Comparison of ENCODE assay signal across 18 cellular contexts in the genomic region with DNA sequence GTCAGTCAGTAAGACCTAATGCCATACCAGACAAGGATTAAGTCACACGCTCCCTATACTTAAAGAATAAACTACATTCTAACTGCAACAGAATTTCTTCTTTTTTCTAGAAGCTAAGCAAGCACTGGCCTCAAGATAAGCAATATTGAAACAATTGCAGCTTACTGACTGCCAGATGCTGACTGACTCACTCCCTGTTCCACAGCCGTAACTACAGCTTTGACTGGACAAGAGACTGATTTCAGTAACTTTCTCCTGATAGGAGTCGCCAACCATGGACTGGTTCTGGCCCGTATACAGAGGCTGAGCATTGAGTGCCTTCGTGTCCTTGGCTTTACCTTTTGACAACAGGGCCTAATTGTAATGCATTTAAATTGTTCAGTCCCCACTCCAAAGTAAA.
DNase-seq lines count a peak whose midpoint lies in the region; ATAC-seq, FAIRE-seq and TF ChIP-seq lines count a peak whose summit lies in the region.
"Had no signal": no experiment of that assay in that cellular context is flagged by ENCODE, and none has a peak within 500 bp of the region (broad histone marks: within the 10 kb centered on the region; RNA-seq: fewer than 3 reads in every experiment).

No MANE protein-coding gene starts in this region.

- no peaks in the 10 kb centered on the region for H3K4me1 Mint-ChIP-seq in activated CD8-positive, alpha-beta T cell treated with anti-CD3 and anti-CD28 coated beads for 36 hours (ENCODE audit: low read depth)
- H3K4me1 Mint-ChIP-seq in activated CD8-positive, alpha-beta T cell treated with anti-CD3 and anti-CD28 coated beads, Interleukin-2, amount 10 ng/mL, durations not matched to agents 7 days and 5 days (ENCODE audit: low read depth), result no peaks in the 10 kb centered on the region

- no peak for ATAC-seq in activated CD8-positive, alpha-beta T cell treated with anti-CD3 and anti-CD28 coated beads for 36 hours
- no peak for ATAC-seq in activated CD8-positive, alpha-beta T cell treated with anti-CD3 and anti-CD28 coated beads, Interleukin-2, amount 10 ng/mL, durations not matched to agents 7 days and 5 days
- ATAC-seq: left colon; naive thymus-derived CD4-positive, alpha-beta T cell; SK-N-SH treated with all-trans-retinoic acid at 6 μM for 48 hours had no signal

- H3K9me3 Mint-ChIP-seq in activated CD8-positive, alpha-beta T cell treated with anti-CD3 and anti-CD28 coated beads for 36 hours, result no peaks in the 10 kb centered on the region
- no peaks in the 10 kb centered on the region for H3K9me3 Mint-ChIP-seq in activated CD8-positive, alpha-beta T cell treated with anti-CD3 and anti-CD28 coated beads, Interleukin-2, amount 10 ng/mL, durations not matched to agents 7 days and 5 days (ENCODE audit: insufficient read depth)
- H3K9me3 Mint-ChIP-seq: activated T-helper 2 cell treated with anti-CD3 and anti-CD28 coated beads, Interferon-gamma antibody, Interleukin-2, Interleukin-4, amounts not matched to agents 10 μg/mL and 5 μg/mL and 100 μg/mL, durations not matched to agents 14 hours and 24 hours and 36 hours; naive thymus-derived CD4-positive, alpha-beta T cell had no signal

- peak; percentile 4 for DNase-seq in activated CD8-positive, alpha-beta T cell treated with anti-CD3 and anti-CD28 coated beads for 36 hours
- DNase-seq in activated CD8-positive, alpha-beta T cell treated with anti-CD3 and anti-CD28 coated beads, Interleukin-2, amount 10 ng/mL, durations not matched to agents 7 days and 5 days, result no peak
- DNase-seq in HTR-8/SVneo (ENCODE audit: insufficient read length, low spot score) (no peak), choroid plexus epithelial cell (ENCODE audit: low read depth) (peak; percentile 69), osteoblast (ENCODE audit: insufficient read length, low spot score, missing footprints) (peak; percentile 84), SIG-M5 treated with dmso at 0.1 percent for 504 hours (lab: John Stamatoyannopoulos, UW; ENCODE audit: unreplicated experiment) (no peak), KG1 (lab: John Stamatoyannopoulos, UW) (no peak), posterior vena cava (ENCODE audit: low spot score) (no peak)
- DNase-seq: ACHN; caudate nucleus; hippocampal formation; left colon; naive thymus-derived CD4-positive, alpha-beta T cell; NCI-H1417 treated with DMSO at 0.1 percent for 48 hours; retina had no signal

- no peaks in the 10 kb centered on the region for H3K27me3 Mint-ChIP-seq in activated CD8-positive, alpha-beta T cell treated with anti-CD3 and anti-CD28 coated beads for 36 hours
- no peaks in the 10 kb centered on the region for H3K27me3 Mint-ChIP-seq in activated CD8-positive, alpha-beta T cell treated with anti-CD3 and anti-CD28 coated beads, Interleukin-2, amount 10 ng/mL, durations not matched to agents 7 days and 5 days (ENCODE audit: low read depth)
- H3K27me3 Mint-ChIP-seq: naive thymus-derived CD4-positive, alpha-beta T cell had no signal

- intact Hi-C loops in activated CD8-positive, alpha-beta T cell treated with anti-CD3 and anti-CD28 coated beads for 36 hours (cut with micrococcal nuclease), result no loop called here
- intact Hi-C loops in posterior vena cava (cut with DNase I), result loop anchor here in 1 of 2 donors (5.0 kb wide), 1 partner anchor 1521 kb away; no protein-coding TSS in a partner anchor

- no peak overlapping the region for H3K4me2 ChIP-seq in osteoblast (ENCODE audit: insufficient read depth, low read length)
- H3K4me2 ChIP-seq: KMS-11 had no signal

- TF ChIP-seq CTCF in activated CD8-positive, alpha-beta T cell treated with anti-CD3 and anti-CD28 coated beads for 36 hours (IDR thresholded peaks at IDR 0.05), result no peak
- TF ChIP-seq CTCF in choroid plexus epithelial cell (conservative IDR thresholded peaks at IDR 0.05; ENCODE audit: low read depth, low read length) (no peak), osteoblast (IDR thresholded peaks at IDR 0.05; ENCODE audit: extremely low read depth, low read depth, low read length) (no peak)

- H3K36me3 Mint-ChIP-seq in activated CD8-positive, alpha-beta T cell treated with anti-CD3 and anti-CD28 coated beads for 36 hours (ENCODE audit: low read depth), result peaks cover 23% of the 10 kb centered on the region
- H3K36me3 Mint-ChIP-seq in activated CD8-positive, alpha-beta T cell treated with anti-CD3 and anti-CD28 coated beads, Interleukin-2, amount 10 ng/mL, durations not matched to agents 7 days and 5 days (ENCODE audit: low read depth), result peaks cover 26% of the 10 kb centered on the region

- POLR2A ChIA-PET in activated CD8-positive, alpha-beta T cell treated with anti-CD3 and anti-CD28 coated beads for 36 hours (lab: Charles Lee), result interaction anchor here (1.4 kb wide), 1 partner anchor 9 kb away, joined by 4 read pairs; no protein-coding TSS in a partner anchor
- POLR2A ChIA-PET in activated CD8-positive, alpha-beta T cell treated with anti-CD3 and anti-CD28 coated beads, Interleukin-2, amount 10 ng/mL, durations not matched to agents 7 days and 5 days (lab: Charles Lee), result no interaction called here

- H3K4me1 ChIP-seq in osteoblast (ENCODE audit: insufficient read depth, low read length), result no peaks in the 10 kb centered on the region

- H3K4me3 ChIP-seq in choroid plexus epithelial cell (ENCODE audit: low read depth, low read length), result no peak overlapping the region
- no peak overlapping the region for H3K4me3 ChIP-seq in osteoblast (ENCODE audit: insufficient read depth, low read length)

- peaks cover 39% of the 10 kb centered on the region for H3K36me3 ChIP-seq in osteoblast (ENCODE audit: insufficient read depth, low read length)

- H3K4me3 Mint-ChIP-seq in activated CD8-positive, alpha-beta T cell treated with anti-CD3 and anti-CD28 coated beads for 36 hours, result no peak overlapping the region
- no peak overlapping the region for H3K4me3 Mint-ChIP-seq in activated CD8-positive, alpha-beta T cell treated with anti-CD3 and anti-CD28 coated beads, Interleukin-2, amount 10 ng/mL, durations not matched to agents 7 days and 5 days
- H3K4me3 Mint-ChIP-seq: naive thymus-derived CD4-positive, alpha-beta T cell had no signal

- H4K20me1 ChIP-seq in osteoblast (ENCODE audit: insufficient read depth, low read length), result peaks cover 3% of the 10 kb centered on the region

- peak; percentile 63 for FAIRE-seq in HTR-8/SVneo (lab: Jason Lieb, UNC)

- H2AFZ ChIP-seq in osteoblast (ENCODE audit: low read length), result no peak overlapping the region

- no peak overlapping the region for H3K27ac ChIP-seq in osteoblast (ENCODE audit: low read depth, low read length)
- H3K27ac ChIP-seq: KMS-11 had no signal

- no peak overlapping the region for H3K27ac Mint-ChIP-seq in activated CD8-positive, alpha-beta T cell treated with anti-CD3 and anti-CD28 coated beads for 36 hours
- no peak overlapping the region for H3K27ac Mint-ChIP-seq in activated CD8-positive, alpha-beta T cell treated with anti-CD3 and anti-CD28 coated beads, Interleukin-2, amount 10 ng/mL, durations not matched to agents 7 days and 5 days
- H3K27ac Mint-ChIP-seq: activated T-helper 2 cell treated with anti-CD3 and anti-CD28 coated beads, Interferon-gamma antibody, Interleukin-2, Interleukin-4, amounts not matched to agents 10 μg/mL and 5 μg/mL and 100 μg/mL, durations not matched to agents 14 hours and 24 hours and 36 hours had no signal

- H3K27me3 ChIP-seq in osteoblast (ENCODE audit: insufficient read depth, low read length), result no peaks in the 10 kb centered on the region

- H3K9me3 ChIP-seq in osteoblast (ENCODE audit: low read depth, low read length), result no peaks in the 10 kb centered on the region

- CTCF ChIA-PET in activated CD8-positive, alpha-beta T cell treated with anti-CD3 and anti-CD28 coated beads for 36 hours (lab: Charles Lee), result no interaction called here
- CTCF ChIA-PET in activated CD8-positive, alpha-beta T cell treated with anti-CD3 and anti-CD28 coated beads, Interleukin-2, amount 10 ng/mL, durations not matched to agents 7 days and 5 days (lab: Charles Lee), result no interaction called here

- H3K79me2 ChIP-seq in osteoblast (ENCODE audit: insufficient read depth, low read length), result no peaks in the 10 kb centered on the region

Comparison
In these comparisons a context has a peak if more than half of its experiments do, and no peak if none do; other contexts are left out.
1. DNase-seq: peak in activated CD8-positive, alpha-beta T cell treated with anti-CD3 and anti-CD28 coated beads for 36 hours (single experiment), choroid plexus epithelial cell (single experiment) and osteoblast (single experiment); none in activated CD8-positive, alpha-beta T cell treated with anti-CD3 and anti-CD28 coated beads, Interleukin-2, amount 10 ng/mL, durations not matched to agents 7 days and 5 days (single experiment), HTR-8/SVneo (single experiment), SIG-M5 treated with dmso at 0.1 percent for 504 hours (single experiment), KG1 (single experiment) and posterior vena cava (single experiment).